Comparison of ENCODE assay signal across 29 cellular contexts in genomic region chr6:169521825-169522224, GRCh38.
"Had no signal": no experiment of that assay in that cellular context is flagged by ENCODE, and none has a peak within 500 bp of the region (broad histone marks: within the 10 kb centered on the region; RNA-seq: fewer than 3 reads in every experiment).

No MANE protein-coding gene starts in this region.

- ATAC-seq: natural killer cell; psoas muscle; right cardiac atrium; right lobe of liver; stimulated activated memory B cell treated with anti-CD40 and anti-IgM and Interleukin-4, amounts not matched to agents 10 μg/mL and 1 μg/mL and 100 μg/mL, for 72 hours; stimulated activated naive CD8-positive, alpha-beta T cell treated with anti-CD3 and anti-CD28 coated beads, Interleukin-15, amount 100 ng/mL, for 72 hours; stimulated activated naive CD8-positive, alpha-beta T cell treated with anti-CD3 and anti-CD28 coated beads, Interleukin-15, Interleukin-2, amounts not matched to agents 100 U/mL and 50 U/mL, for 24 hours; upper lobe of right lung had no signal

- H3K9me3 ChIP-seq: psoas muscle, right lobe of liver, suprapubic skin, testis, upper lobe of right lung had no signal

- H3K4me2 ChIP-seq: neural progenitor cell had no signal

- H3K27ac ChIP-seq: neural progenitor cell, ovary, parathyroid adenoma, psoas muscle, right lobe of liver, sigmoid colon, suprapubic skin, testis, tibial artery, transverse colon, upper lobe of right lung, uterus had no signal

- H3K79me2 ChIP-seq: parathyroid adenoma had no signal

- DNase-seq: natural killer cell; occipital lobe; ovary; posterior cingulate gyrus; psoas muscle; right cardiac atrium; right lobe of liver; sigmoid colon; small intestine; stimulated activated CD4-positive, alpha-beta T cell treated with anti-CD3 and anti-CD28 coated beads, Interleukin-15, amount 100 ng/mL, for 24 hours; stimulated activated CD4-positive, alpha-beta T cell treated with anti-CD3 and anti-CD28 coated beads, Interleukin-2, amount 100 ng/mL, for 24 hours; stimulated activated CD4-positive, alpha-beta T cell treated with anti-CD3 and anti-CD28 coated beads, Interleukin-2, amount 100 ng/mL, for 48 hours; stimulated activated CD4-positive, alpha-beta T cell treated with anti-CD3 and anti-CD28 coated beads, Interleukin-4, amount 100 ng/mL, for 24 hours; stimulated activated naive CD4-positive, alpha-beta T cell; stimulated activated naive CD8-positive, alpha-beta T cell treated with anti-CD3 and anti-CD28 coated beads, Interleukin-15, amount 100 ng/mL, for 72 hours; stimulated activated naive CD8-positive, alpha-beta T cell treated with anti-CD3 and anti-CD28 coated beads, Interleukin-15, Interleukin-2, amounts not matched to agents 100 U/mL and 50 U/mL, for 24 hours; substantia nigra; testis; tibial artery; transverse colon; upper lobe of right lung; uterus had no signal

- H3K36me3 ChIP-seq: neural progenitor cell, ovary, right lobe of liver, sigmoid colon, suprapubic skin, tibial artery, transverse colon, upper lobe of right lung, uterus had no signal

- H3K9ac ChIP-seq: neural progenitor cell, parathyroid adenoma had no signal

- H3K4me1 Mint-ChIP-seq: natural killer cell; nephron; stimulated activated naive CD8-positive, alpha-beta T cell treated with anti-CD3 and anti-CD28 coated beads, Interleukin-15, amount 100 ng/mL, for 72 hours had no signal

- H3K4me3 ChIP-seq: neural progenitor cell, ovary, psoas muscle, right lobe of liver, sigmoid colon, suprapubic skin, testis, tibial artery, transverse colon, upper lobe of right lung, uterus had no signal

- H3K4me1 ChIP-seq: neural progenitor cell, parathyroid adenoma, psoas muscle, right lobe of liver, suprapubic skin, testis, tibial artery, transverse colon, upper lobe of right lung, uterus had no signal

- H3K4me3 Mint-ChIP-seq: natural killer cell; nephron; neural progenitor cell; stimulated activated memory B cell treated with anti-CD40 and anti-IgM and Interleukin-4, amounts not matched to agents 10 μg/mL and 1 μg/mL and 100 μg/mL, for 72 hours; stimulated activated naive CD8-positive, alpha-beta T cell treated with anti-CD3 and anti-CD28 coated beads, Interleukin-15, amount 100 ng/mL, for 72 hours; type B pancreatic cell had no signal

- H3K27ac Mint-ChIP-seq: natural killer cell; nephron; neural progenitor cell; progenitor cell of endocrine pancreas; stimulated activated memory B cell treated with anti-CD40 and anti-IgM and Interleukin-4, amounts not matched to agents 10 μg/mL and 1 μg/mL and 100 μg/mL, for 72 hours; stimulated activated naive CD8-positive, alpha-beta T cell treated with anti-CD3 and anti-CD28 coated beads, Interleukin-15, amount 100 ng/mL, for 72 hours; type B pancreatic cell had no signal

- H3K27me3 ChIP-seq: neural progenitor cell, ovary, right lobe of liver, sigmoid colon, suprapubic skin, testis, tibial artery, transverse colon, upper lobe of right lung, uterus had no signal

- H2AFZ ChIP-seq: neural progenitor cell, parathyroid adenoma had no signal

- H3K27me3 Mint-ChIP-seq: progenitor cell of endocrine pancreas; stimulated activated memory B cell treated with anti-CD40 and anti-IgM and Interleukin-4, amounts not matched to agents 10 μg/mL and 1 μg/mL and 100 μg/mL, for 72 hours; type B pancreatic cell had no signal
